Comparison of ENCODE assay signal across 8 cellular contexts in genomic region chr7:30027915-30028748, GRCh38. TPM values are rescaled to one million over a fixed set of nuclear protein-coding genes. Genes with fewer than 3 reads are reported as not detected.
A peak's percentile ranks its signal among the peaks of the same experiment; 100 is the strongest.
DNase-seq lines count a peak whose midpoint lies in the region; ATAC-seq and TF ChIP-seq lines count a peak whose summit lies in the region.

TSS of gene PLEKHA8 (plus strand) at chr7:30028412. CDS start at chr7:30028763, 351 bp downstream.

- peak within 1 kb of the TSS; percentile 92 for H3K27ac Mint-ChIP-seq in endothelial cell (ENCODE audit: unreplicated experiment)

- peak; percentile 44 for ATAC-seq in GM19467 (IDR thresholded peaks at IDR 0.05; ENCODE audit: unreplicated experiment)

- H3K4me1 Mint-ChIP-seq in endothelial cell (ENCODE audit: unreplicated experiment): peaks cover 28% of the 10 kb centered on the region

- DNase-seq in COR-L47 (lab: John Stamatoyannopoulos, UW): peak; percentile 78
- peak; percentile 80 for DNase-seq in HPDE6-E6E7 (ENCODE audit: extremely low spot score)
- DNase-seq in NOMO-1 treated with DMSO at 0.1 percent for 48 hours (lab: John Stamatoyannopoulos, UW; ENCODE audit: unreplicated experiment): peak; percentile 77
- DNase-seq in activated CD8-positive, alpha-beta memory T cell treated with anti-CD3 and anti-CD28 coated beads, Interleukin-2, amount 50 U/mL, for 4 hours: peak; percentile 87
- peak; percentile 97 for DNase-seq in endothelial cell (ENCODE audit: low spot score)
- peak; percentile 89 for DNase-seq in midbrain (lab: John Stamatoyannopoulos, UW)
- DNase-seq in stimulated activated CD8-positive, alpha-beta memory T cell treated with anti-CD3 and anti-CD28 coated beads, Interleukin-15, amount 100 ng/mL, for 4 hours (ENCODE audit: low read depth in 2 of 2): peak; percentile 71 to 80

- H3K36me3 Mint-ChIP-seq in endothelial cell (ENCODE audit: low read depth, unreplicated experiment): no peaks in the 10 kb centered on the region

- H3K9me3 Mint-ChIP-seq in endothelial cell (ENCODE audit: unreplicated experiment): no peaks in the 10 kb centered on the region

- H3K27me3 Mint-ChIP-seq in endothelial cell (ENCODE audit: unreplicated experiment): no peaks in the 10 kb centered on the region

- TF ChIP-seq CTCF in endothelial cell (IDR thresholded peaks at IDR 0.05; ENCODE audit: unreplicated experiment): no peak

- peak within 1 kb of the TSS; percentile 97 for H3K4me3 Mint-ChIP-seq in endothelial cell (ENCODE audit: unreplicated experiment)

RNA-seq across cellular contexts. Expression of gene PLEKHA8, which starts in this region (rescaled TPM):
- total RNA-seq in endothelial cell (ENCODE audit: unreplicated experiment): 43.8 TPM

Comparison
In these comparisons a context has a peak if more than half of its experiments do, and no peak if none do; other contexts are left out.
1. Peak in every context shown above with its lines: DNase-seq and ATAC-seq.